25 cellular contexts compared by ENCODE assay signal in genomic region chr12:13942826-13943225, GRCh38. TPM values are rescaled to one million over a fixed set of nuclear protein-coding genes. Genes with fewer than 3 reads are reported as not detected.
"Had no signal": no experiment of that assay in that cellular context is flagged by ENCODE, and none has a peak within 500 bp of the region (broad histone marks: within the 10 kb centered on the region; RNA-seq: fewer than 3 reads in every experiment).

No MANE protein-coding gene starts in this region.

- FAIRE-seq: bronchial epithelial cell had no signal

- H3K4me3 ChIP-seq: Peyer's patch had no signal

- H3K9me3 ChIP-seq: Peyer's patch had no signal

- H3K36me3 Mint-ChIP-seq: activated CD8-positive, alpha-beta memory T cell treated with anti-CD3 and anti-CD28 coated beads, Interleukin-2, amount 10 ng/mL, durations not matched to agents 7 days and 5 days; activated naive CD4-positive, alpha-beta T cell treated with anti-CD3 and anti-CD28 coated beads, Interleukin-2, amount 50 U/mL, for 24 hours had no signal

- ATAC-seq: activated CD8-positive, alpha-beta memory T cell treated with anti-CD3 and anti-CD28 coated beads, Interleukin-2, amount 10 ng/mL, durations not matched to agents 7 days and 5 days had no signal

- H3K27ac Mint-ChIP-seq: activated B cell treated with CpG ODN at 0.5 μM for 24 hours; activated CD4-positive, alpha-beta T cell treated with anti-CD3 and anti-CD28 coated beads, Interleukin-2, amount 10 ng/mL, durations not matched to agents 24 days and 14 days; activated CD8-positive, alpha-beta memory T cell treated with anti-CD3 and anti-CD28 coated beads, Interleukin-2, amount 10 ng/mL, durations not matched to agents 7 days and 5 days; activated naive CD4-positive, alpha-beta T cell treated with anti-CD3 and anti-CD28 coated beads, Interleukin-2, amount 50 U/mL, for 24 hours; activated T-cell treated with anti-CD3 and anti-CD28 coated beads, Interleukin-2, amount 50 U/mL, for 24 hours; activated T-helper 1 cell treated with anti-CD3 and anti-CD28 coated beads, Interleukin-12 subunit alpha, Interleukin-12 subunit beta, Interleukin-2, Interleukin-4 antibody, amounts not matched to agents 30 ng/mL and 10 ng/mL and 1 ng/mL, durations not matched to agents 14 hours and 24 hours and 36 hours; T-helper 1 cell treated with Interleukin-12 subunit alpha and Interleukin-12 subunit beta and Interleukin-4 antibody, amounts not matched to agents 30 μg/mL and 1 μg/mL, for 36 hours had no signal

- H3K27ac ChIP-seq: Peyer's patch had no signal

- H3K4me3 Mint-ChIP-seq: activated B cell treated with CpG ODN at 0.5 μM for 24 hours; activated CD4-positive, alpha-beta T cell treated with anti-CD3 and anti-CD28 coated beads, Interleukin-2, amount 10 ng/mL, durations not matched to agents 24 days and 14 days; activated CD8-positive, alpha-beta memory T cell treated with anti-CD3 and anti-CD28 coated beads, Interleukin-2, amount 10 ng/mL, durations not matched to agents 7 days and 5 days; activated naive CD4-positive, alpha-beta T cell treated with anti-CD3 and anti-CD28 coated beads, Interleukin-2, amount 50 U/mL, for 24 hours; activated T-cell treated with anti-CD3 and anti-CD28 coated beads, Interleukin-2, amount 50 U/mL, for 24 hours; activated T-helper 1 cell treated with anti-CD3 and anti-CD28 coated beads, Interleukin-12 subunit alpha, Interleukin-12 subunit beta, Interleukin-2, Interleukin-4 antibody, amounts not matched to agents 30 ng/mL and 10 ng/mL and 1 ng/mL, durations not matched to agents 14 hours and 24 hours and 36 hours; central memory CD8-positive, alpha-beta T cell; T-helper 1 cell treated with Interleukin-12 subunit alpha and Interleukin-12 subunit beta and Interleukin-4 antibody, amounts not matched to agents 30 μg/mL and 1 μg/mL, for 36 hours had no signal

- H3K4me1 ChIP-seq: Peyer's patch had no signal

- DNase-seq: activated B cell treated with CpG ODN at 0.5 μM for 24 hours; activated CD4-positive, alpha-beta T cell treated with anti-CD3 and anti-CD28 coated beads for 1 hour; activated CD4-positive, alpha-beta T cell treated with anti-CD3 and anti-CD28 coated beads, Interleukin-2, amount 10 ng/mL, durations not matched to agents 24 days and 14 days; activated CD4-positive, alpha-beta T cell treated with anti-CD3 and anti-CD28 coated beads, Interleukin-2, amount 50 U/mL, for 48 hours; activated CD8-positive, alpha-beta memory T cell treated with anti-CD3 and anti-CD28 coated beads, Interleukin-2, amount 10 ng/mL, durations not matched to agents 7 days and 5 days; activated effector memory CD4-positive, alpha-beta T cell treated with Interleukin-2 at 50 U/mL for 16 hours; activated naive CD4-positive, alpha-beta T cell; activated T-cell treated with anti-CD3 and anti-CD28 coated beads, Interleukin-2, amount 50 U/mL, for 24 hours; aorta; KBM-7; NCI-H1092 treated with DMSO at 0.1 percent for 48 hours; NCI-H1436 treated with DMSO at 0.1 percent for 48 hours; NCI-H1930; NCI-H2171; NCI-H345; NCI-H524; Peyer's patch; SHP77 treated with DMSO at 0.1 percent for 48 hours had no signal

- H3K27me3 ChIP-seq: Peyer's patch had no signal

- H3K9me3 Mint-ChIP-seq: activated CD4-positive, alpha-beta T cell treated with anti-CD3 and anti-CD28 coated beads, Interleukin-2, amount 10 ng/mL, durations not matched to agents 24 days and 14 days; activated T-cell treated with anti-CD3 and anti-CD28 coated beads, Interleukin-2, amount 50 U/mL, for 24 hours; activated T-helper 1 cell treated with anti-CD3 and anti-CD28 coated beads, Interleukin-12 subunit alpha, Interleukin-12 subunit beta, Interleukin-2, Interleukin-4 antibody, amounts not matched to agents 30 ng/mL and 10 ng/mL and 1 ng/mL, durations not matched to agents 14 hours and 24 hours and 36 hours; T-helper 1 cell treated with Interleukin-12 subunit alpha and Interleukin-12 subunit beta and Interleukin-4 antibody, amounts not matched to agents 30 μg/mL and 1 μg/mL, for 36 hours had no signal

- H3K4me1 Mint-ChIP-seq: activated CD4-positive, alpha-beta T cell treated with anti-CD3 and anti-CD28 coated beads, Interleukin-2, amount 10 ng/mL, durations not matched to agents 24 days and 14 days; activated CD8-positive, alpha-beta memory T cell treated with anti-CD3 and anti-CD28 coated beads, Interleukin-2, amount 10 ng/mL, durations not matched to agents 7 days and 5 days; activated naive CD4-positive, alpha-beta T cell treated with anti-CD3 and anti-CD28 coated beads, Interleukin-2, amount 50 U/mL, for 24 hours; central memory CD8-positive, alpha-beta T cell had no signal

- H3K36me3 ChIP-seq: Peyer's patch had no signal

RNA-seq across cellular contexts. Expression of gene GRIN2B, which starts 38.6 kb away (rescaled TPM):
- total RNA-seq: activated CD4-positive, alpha-beta T cell treated with anti-CD3 and anti-CD28 coated beads, Interleukin-2, amount 10 ng/mL, durations not matched to agents 24 days and 14 days; activated CD8-positive, alpha-beta memory T cell treated with anti-CD3 and anti-CD28 coated beads, Interleukin-2, amount 10 ng/mL, durations not matched to agents 7 days and 5 days; activated T-helper 1 cell treated with anti-CD3 and anti-CD28 coated beads, Interleukin-12 subunit alpha, Interleukin-12 subunit beta, Interleukin-2, Interleukin-4 antibody, amounts not matched to agents 30 ng/mL and 10 ng/mL and 1 ng/mL, durations not matched to agents 14 hours and 24 hours and 36 hours; LHCN-M2; MCF 10A had no signal
- polyA plus RNA-seq: aorta had no signal
